Comparison of ENCODE assay signal across 16 cellular contexts in genomic region chr1:86641318-86641717, GRCh38.
"Had no signal": no experiment of that assay in that cellular context is flagged by ENCODE, and none has a peak within 500 bp of the region (broad histone marks: within the 10 kb centered on the region; RNA-seq: fewer than 3 reads in every experiment).

No MANE protein-coding gene starts in this region.

- H3K27ac ChIP-seq: esophagus squamous epithelium, right atrium auricular region, tibial artery, upper lobe of right lung, vagina had no signal

- H3K27ac Mint-ChIP-seq: immature natural killer cell; naive thymus-derived CD4-positive, alpha-beta T cell; nephron progenitor cell; stimulated activated naive CD8-positive, alpha-beta T cell treated with anti-CD3 and anti-CD28 coated beads, Interleukin-15, Interleukin-2, amounts not matched to agents 100 ng/mL and 50 ng/mL, for 24 hours had no signal

- H3K4me2 ChIP-seq: smooth muscle cell had no signal

- H3K9me3 Mint-ChIP-seq: immature natural killer cell; naive thymus-derived CD4-positive, alpha-beta T cell; nephron progenitor cell; stimulated activated memory B cell treated with anti-CD40 and anti-IgM and Interleukin-4, amounts not matched to agents 10 μg/mL and 1 μg/mL and 100 μg/mL, for 72 hours; stimulated activated naive CD8-positive, alpha-beta T cell treated with anti-CD3 and anti-CD28 coated beads, Interleukin-15, Interleukin-2, amounts not matched to agents 100 ng/mL and 50 ng/mL, for 24 hours had no signal

- H3K4me1 ChIP-seq: right atrium auricular region, tibial artery, upper lobe of right lung, vagina had no signal

- H3K36me3 Mint-ChIP-seq: stimulated activated memory B cell treated with anti-CD40 and anti-IgM and Interleukin-4, amounts not matched to agents 10 μg/mL and 1 μg/mL and 100 μg/mL, for 72 hours had no signal

- H3K4me3 Mint-ChIP-seq: immature natural killer cell; naive thymus-derived CD4-positive, alpha-beta T cell; nephron progenitor cell; stimulated activated memory B cell treated with anti-CD40 and anti-IgM and Interleukin-4, amounts not matched to agents 10 μg/mL and 1 μg/mL and 100 μg/mL, for 72 hours; stimulated activated naive CD8-positive, alpha-beta T cell treated with anti-CD3 and anti-CD28 coated beads, Interleukin-15, Interleukin-2, amounts not matched to agents 100 ng/mL and 50 ng/mL, for 24 hours had no signal

- H3K27me3 Mint-ChIP-seq: stimulated activated memory B cell treated with anti-CD40 and anti-IgM and Interleukin-4, amounts not matched to agents 10 μg/mL and 1 μg/mL and 100 μg/mL, for 72 hours; stimulated activated naive CD8-positive, alpha-beta T cell treated with anti-CD3 and anti-CD28 coated beads, Interleukin-15, Interleukin-2, amounts not matched to agents 100 ng/mL and 50 ng/mL, for 24 hours had no signal

- H3K27me3 ChIP-seq: esophagus squamous epithelium, right atrium auricular region, tibial artery, upper lobe of right lung, vagina had no signal

- DNase-seq: effector memory CD4-positive, alpha-beta T cell; esophagus squamous epithelium; immature natural killer cell; left colon; left ventricle myocardium superior; naive thymus-derived CD4-positive, alpha-beta T cell; nephron progenitor cell; stimulated activated CD4-positive, alpha-beta T cell treated with anti-CD3 and anti-CD28 coated beads, Interleukin-4, amount 100 ng/mL, for 1 hour; tibial artery; upper lobe of right lung had no signal

- ATAC-seq: left colon; left ventricle myocardium superior; naive thymus-derived CD4-positive, alpha-beta T cell; stimulated activated memory B cell treated with anti-CD40 and anti-IgM and Interleukin-4, amounts not matched to agents 10 μg/mL and 1 μg/mL and 100 μg/mL, for 72 hours; upper lobe of right lung had no signal

- H3K36me3 ChIP-seq: esophagus squamous epithelium, right atrium auricular region, tibial artery, upper lobe of right lung, vagina had no signal

- H3K4me1 Mint-ChIP-seq: immature natural killer cell; naive thymus-derived CD4-positive, alpha-beta T cell; nephron progenitor cell had no signal

- H3K9me3 ChIP-seq: esophagus squamous epithelium, right atrium auricular region, tibial artery, upper lobe of right lung, vagina had no signal

- H3K4me3 ChIP-seq: esophagus squamous epithelium, lung, right atrium auricular region, smooth muscle cell, tibial artery, upper lobe of right lung, vagina had no signal
